9 cellular contexts compared by ENCODE assay signal in genomic region chr6:158207452-158207788, GRCh38. TPM values are rescaled to one million over a fixed set of nuclear protein-coding genes. Genes with fewer than 3 reads are reported as not detected.
DNase-seq lines count a peak whose midpoint lies in the region; ATAC-seq and TF ChIP-seq lines count a peak whose summit lies in the region.
"Had no signal": no experiment of that assay in that cellular context is flagged by ENCODE, and none has a peak within 500 bp of the region (broad histone marks: within the 10 kb centered on the region; RNA-seq: fewer than 3 reads in every experiment).

No MANE protein-coding gene starts in this region.

- H3K4me1 ChIP-seq in prostate gland (replicated peaks) = no peaks in the 10 kb centered on the region

- POLR2A ChIA-PET in activated CD4-positive, alpha-beta T cell treated with anti-CD3 and anti-CD28 coated beads for 36 hours (lab: Charles Lee) = interaction anchor here (0.6 to 1.4 kb wide), 6 partner anchors 40 to 446 kb away, joined by 3 to 10 read pairs (median 4); partner anchors contain the start of gene SYTL3

- H3K27ac ChIP-seq in prostate gland = no peak overlapping the region

- CTCF ChIA-PET in activated CD4-positive, alpha-beta T cell treated with anti-CD3 and anti-CD28 coated beads for 36 hours (lab: Charles Lee) = interaction anchor here (0.6 to 3.2 kb wide), 4 partner anchors 10 to 484 kb away, joined by 3 to 9 read pairs (median 3); no protein-coding TSS in a partner anchor

- H3K9me3 Mint-ChIP-seq in activated CD4-positive, alpha-beta T cell treated with anti-CD3 and anti-CD28 coated beads for 36 hours (ENCODE audit: low read depth) = no peaks in the 10 kb centered on the region
- no peaks in the 10 kb centered on the region for H3K9me3 Mint-ChIP-seq in activated T-cell treated with anti-CD3 and anti-CD28 coated beads, Interleukin-2, amount 50 U/mL, for 4 hours

- no peak overlapping the region for H3K4me3 ChIP-seq in prostate gland

- TF ChIP-seq POLR2A in prostate gland (IDR thresholded peaks at IDR 0.05) = no peak

- H3K36me3 ChIP-seq in prostate gland = no peaks in the 10 kb centered on the region

- TF ChIP-seq CTCF in prostate gland (IDR thresholded peaks at IDR 0.05) = no peak

- no peaks in the 10 kb centered on the region for H3K27me3 ChIP-seq in prostate gland (replicated peaks; ENCODE audit: insufficient read depth)

- H3K9me3 ChIP-seq in prostate gland = no peaks in the 10 kb centered on the region

- H3K4me3 Mint-ChIP-seq in activated CD4-positive, alpha-beta T cell treated with anti-CD3 and anti-CD28 coated beads for 36 hours = peak overlapping the region; percentile 15
- peak overlapping the region; percentile 12 for H3K4me3 Mint-ChIP-seq in activated T-cell treated with anti-CD3 and anti-CD28 coated beads, Interleukin-2, amount 50 U/mL, for 4 hours

- WGBS in prostate gland = 54% methylated on average over 3 of the region's 3 CpGs

- peaks cover 5% of the 10 kb centered on the region for H3K27me3 Mint-ChIP-seq in activated CD4-positive, alpha-beta T cell treated with anti-CD3 and anti-CD28 coated beads for 36 hours
- peaks cover 4% of the 10 kb centered on the region for H3K27me3 Mint-ChIP-seq in activated T-cell treated with anti-CD3 and anti-CD28 coated beads, Interleukin-2, amount 50 U/mL, for 4 hours (ENCODE audit: low read depth)

- ATAC-seq in activated CD4-positive, alpha-beta T cell treated with anti-CD3 and anti-CD28 coated beads for 36 hours = peak; percentile 95
- peak; percentile 75 for ATAC-seq in HG03025 (IDR thresholded peaks at IDR 0.05; ENCODE audit: low FRiP score, unreplicated experiment)
- ATAC-seq in activated T-cell treated with anti-CD3 and anti-CD28 coated beads, Interleukin-2, amount 50 U/mL, for 4 hours = peak; percentile 95 to 97

- intact Hi-C loops in activated CD4-positive, alpha-beta T cell treated with anti-CD3 and anti-CD28 coated beads for 36 hours (cut with DNase I, micrococcal nuclease) = loop anchor here (1.0 to 10.0 kb wide), 10 partner anchors 21 to 645 kb away; partner anchors contain the start of genes GTF2H5 (in 2 of the 2) and SERAC1 (in 2 of the 2)
- intact Hi-C loops in prostate gland (cut with DNase I) = loop anchor here (5.0 kb wide), 1 partner anchor 485 kb away; no protein-coding TSS in a partner anchor

- H3K36me3 Mint-ChIP-seq in activated CD4-positive, alpha-beta T cell treated with anti-CD3 and anti-CD28 coated beads for 36 hours (ENCODE audit: low read depth) = peaks cover 2% of the 10 kb centered on the region
- H3K36me3 Mint-ChIP-seq in activated T-cell treated with anti-CD3 and anti-CD28 coated beads, Interleukin-2, amount 50 U/mL, for 4 hours (ENCODE audit: insufficient read depth) = no peaks in the 10 kb centered on the region

- DNase-seq in activated CD4-positive, alpha-beta T cell treated with anti-CD3 and anti-CD28 coated beads for 36 hours = peak; percentile 57
- no peak for DNase-seq in activated CD4-positive, alpha-beta T cell treated with anti-CD3 and anti-CD28 coated beads, Interleukin-2, amount 50 U/mL, for 4 hours
- DNase-seq in activated T-cell treated with anti-CD3 and anti-CD28 coated beads, Interleukin-2, amount 50 U/mL, for 4 hours = no peak
- DNase-seq in stimulated activated CD4-positive, alpha-beta T cell treated with anti-CD3 and anti-CD28 coated beads, Interleukin-4, amount 100 ng/mL, for 24 hours = peak; percentile 56
- DNase-seq in mucosa of gallbladder (ENCODE audit: low spot score) = no peak
- no peak for DNase-seq in foreskin melanocyte
- DNase-seq in prostate gland (ENCODE audit: low spot score) = no peak
- DNase-seq: NCI-H82 had no signal

- H3K27ac Mint-ChIP-seq in activated CD4-positive, alpha-beta T cell treated with anti-CD3 and anti-CD28 coated beads for 36 hours = peak overlapping the region; percentile 90

- peaks cover 32% of the 10 kb centered on the region for H3K4me1 Mint-ChIP-seq in activated CD4-positive, alpha-beta T cell treated with anti-CD3 and anti-CD28 coated beads for 36 hours
- peaks cover 22% of the 10 kb centered on the region for H3K4me1 Mint-ChIP-seq in activated T-cell treated with anti-CD3 and anti-CD28 coated beads, Interleukin-2, amount 50 U/mL, for 4 hours (ENCODE audit: low read depth)

RNA-seq across cellular contexts. Expression of gene GTF2H5, which starts 39.3 kb away (rescaled TPM):
- total RNA-seq in activated CD4-positive, alpha-beta T cell treated with anti-CD3 and anti-CD28 coated beads for 36 hours = 10 to 100 TPM; 21.0 to 30.0 TPM
- total RNA-seq in activated T-cell treated with anti-CD3 and anti-CD28 coated beads, Interleukin-2, amount 50 U/mL, for 4 hours = 10 to 100 TPM; 22.2 to 25.3 (median 24.4) TPM
- total RNA-seq in mucosa of gallbladder (31.5 TPM), prostate gland (1 to 10 TPM; 4.8 to 5.1 TPM)

RNA-seq across cellular contexts. Expression of gene SERAC1, which starts 39.4 kb away (rescaled TPM):
- 1 to 10 TPM; 3.9 to 5.7 TPM for total RNA-seq in activated CD4-positive, alpha-beta T cell treated with anti-CD3 and anti-CD28 coated beads for 36 hours
- 1 to 10 TPM; 1.8 to 2.5 (median 2.3) TPM for total RNA-seq in activated T-cell treated with anti-CD3 and anti-CD28 coated beads, Interleukin-2, amount 50 U/mL, for 4 hours
- total RNA-seq in mucosa of gallbladder = 16.6 TPM
- total RNA-seq in prostate gland = 1 to 10 TPM; 6.5 to 8.2 TPM

Comparison
In these comparisons a context has a peak if more than half of its experiments do, and no peak if none do; other contexts are left out.
1. DNase-seq: peak in activated CD4-positive, alpha-beta T cell treated with anti-CD3 and anti-CD28 coated beads for 36 hours (single experiment) and stimulated activated CD4-positive, alpha-beta T cell treated with anti-CD3 and anti-CD28 coated beads, Interleukin-4, amount 100 ng/mL, for 24 hours (single experiment); none in activated CD4-positive, alpha-beta T cell treated with anti-CD3 and anti-CD28 coated beads, Interleukin-2, amount 50 U/mL, for 4 hours (0 of 2), activated T-cell treated with anti-CD3 and anti-CD28 coated beads, Interleukin-2, amount 50 U/mL, for 4 hours (single experiment), mucosa of gallbladder (single experiment), foreskin melanocyte (single experiment) and prostate gland (single experiment).
2. Peak in every context shown above with its lines, with median percentiles within 50 percentile points of each other: ATAC-seq.